ENCODE assay signal across 23 cellular contexts in the genomic region with DNA sequence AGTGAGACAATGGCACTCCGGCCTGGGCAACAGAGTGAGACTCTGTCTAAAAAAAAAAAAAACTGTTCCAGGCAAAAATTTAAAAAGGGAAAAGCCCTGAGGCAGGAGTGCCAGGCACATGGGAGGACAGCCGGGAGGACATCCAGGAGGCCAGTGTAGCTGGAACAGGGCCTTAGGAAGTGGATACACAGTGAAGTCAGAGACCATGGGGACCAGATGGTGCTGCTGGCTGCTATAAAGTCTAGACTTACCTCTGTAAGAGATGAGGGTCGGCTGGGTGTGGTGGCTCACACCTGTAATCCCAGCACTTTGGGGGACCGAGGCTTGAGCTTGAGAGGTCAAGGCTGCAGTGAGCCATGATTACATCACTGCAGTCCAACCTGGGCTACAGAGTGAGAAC. TPM values are rescaled to one million over a fixed set of nuclear protein-coding genes. Genes with fewer than 3 reads are reported as not detected.
"Had no signal": no experiment of that assay in that cellular context is flagged by ENCODE, and none has a peak within 500 bp of the region (broad histone marks: within the 10 kb centered on the region; RNA-seq: fewer than 3 reads in every experiment).

No MANE protein-coding gene starts in this region.

- H3K9me3 ChIP-seq: gastrocnemius medialis, mucosa of descending colon, neutrophil, spleen, thoracic aorta, transverse colon had no signal

- H3K4me3 ChIP-seq: coronary artery, dorsolateral prefrontal cortex, gastrocnemius medialis, mucosa of descending colon, spleen, thoracic aorta, transverse colon had no signal

- ATAC-seq: gastrocnemius medialis; left lobe of liver; mucosa of descending colon; naive thymus-derived CD8-positive, alpha-beta T cell; sciatic nerve; stimulated activated memory B cell treated with anti-CD40 and anti-IgM and Interleukin-4, amounts not matched to agents 10 μg/mL and 1 μg/mL and 100 μg/mL, for 72 hours had no signal

- H3K9me3 Mint-ChIP-seq: naive thymus-derived CD8-positive, alpha-beta T cell; stimulated activated memory B cell treated with anti-CD40 and anti-IgM and Interleukin-4, amounts not matched to agents 10 μg/mL and 1 μg/mL and 100 μg/mL, for 72 hours had no signal

- H3K27ac ChIP-seq: coronary artery, gastrocnemius medialis, neutrophil, spleen, thoracic aorta, transverse colon had no signal

- H3K27me3 Mint-ChIP-seq: stimulated activated memory B cell treated with anti-CD40 and anti-IgM and Interleukin-4, amounts not matched to agents 10 μg/mL and 1 μg/mL and 100 μg/mL, for 72 hours had no signal

- H3K4me3 Mint-ChIP-seq: naive thymus-derived CD8-positive, alpha-beta T cell; stimulated activated memory B cell treated with anti-CD40 and anti-IgM and Interleukin-4, amounts not matched to agents 10 μg/mL and 1 μg/mL and 100 μg/mL, for 72 hours; stimulated activated naive CD8-positive, alpha-beta T cell treated with anti-CD3 and anti-CD28 coated beads, Interleukin-15, Interleukin-2, amounts not matched to agents 100 ng/mL and 50 ng/mL, for 24 hours had no signal

- H3K36me3 ChIP-seq: gastrocnemius medialis, thoracic aorta, transverse colon had no signal

- DNase-seq: effector CD8-positive, alpha-beta T cell; gastrocnemius medialis; islet precursor cell; mammary epithelial cell; mucosa of descending colon; naive thymus-derived CD8-positive, alpha-beta T cell; spleen; stimulated activated CD4-positive, alpha-beta T cell treated with anti-CD3 and anti-CD28 coated beads, Interleukin-15, amount 100 ng/mL, for 24 hours; stimulated activated CD4-positive, alpha-beta T cell treated with anti-CD3 and anti-CD28 coated beads, Interleukin-1b, Interleukin-23, amount 100 ng/mL, for 48 hours; stimulated activated CD4-positive, alpha-beta T cell treated with anti-CD3 and anti-CD28 coated beads, Interleukin-4, amount 100 ng/mL, for 24 hours; substantia nigra; transverse colon had no signal

- H3K27ac Mint-ChIP-seq: stimulated activated memory B cell treated with anti-CD40 and anti-IgM and Interleukin-4, amounts not matched to agents 10 μg/mL and 1 μg/mL and 100 μg/mL, for 72 hours; stimulated activated naive CD8-positive, alpha-beta T cell treated with anti-CD3 and anti-CD28 coated beads, Interleukin-15, Interleukin-2, amounts not matched to agents 100 ng/mL and 50 ng/mL, for 24 hours had no signal

- H3K27me3 ChIP-seq: dorsolateral prefrontal cortex, gastrocnemius medialis, transverse colon had no signal

RNA-seq across cellular contexts. Expression of gene HAS1, which starts 15.0 kb away (rescaled TPM):
- total RNA-seq: fibroblast of villous mesenchyme; left lobe of liver; naive thymus-derived CD8-positive, alpha-beta T cell; pulmonary artery endothelial cell had no signal
- polyA plus RNA-seq: neural cell had no signal

RNA-seq across cellular contexts. Expression of gene FPR1, which starts 42.9 kb away (rescaled TPM):
- total RNA-seq: fibroblast of villous mesenchyme; naive thymus-derived CD8-positive, alpha-beta T cell; pulmonary artery endothelial cell had no signal
- polyA plus RNA-seq: neural cell had no signal

RNA-seq across cellular contexts. Expression of gene FPR2, which starts 52.2 kb away (rescaled TPM):
- total RNA-seq: fibroblast of villous mesenchyme; mammary epithelial cell; naive thymus-derived CD8-positive, alpha-beta T cell; pulmonary artery endothelial cell; transverse colon had no signal
- polyA plus RNA-seq: naive thymus-derived CD8-positive, alpha-beta T cell; neural cell had no signal
